Comparison of ENCODE assay signal across 8 cellular contexts in the genomic region with DNA sequence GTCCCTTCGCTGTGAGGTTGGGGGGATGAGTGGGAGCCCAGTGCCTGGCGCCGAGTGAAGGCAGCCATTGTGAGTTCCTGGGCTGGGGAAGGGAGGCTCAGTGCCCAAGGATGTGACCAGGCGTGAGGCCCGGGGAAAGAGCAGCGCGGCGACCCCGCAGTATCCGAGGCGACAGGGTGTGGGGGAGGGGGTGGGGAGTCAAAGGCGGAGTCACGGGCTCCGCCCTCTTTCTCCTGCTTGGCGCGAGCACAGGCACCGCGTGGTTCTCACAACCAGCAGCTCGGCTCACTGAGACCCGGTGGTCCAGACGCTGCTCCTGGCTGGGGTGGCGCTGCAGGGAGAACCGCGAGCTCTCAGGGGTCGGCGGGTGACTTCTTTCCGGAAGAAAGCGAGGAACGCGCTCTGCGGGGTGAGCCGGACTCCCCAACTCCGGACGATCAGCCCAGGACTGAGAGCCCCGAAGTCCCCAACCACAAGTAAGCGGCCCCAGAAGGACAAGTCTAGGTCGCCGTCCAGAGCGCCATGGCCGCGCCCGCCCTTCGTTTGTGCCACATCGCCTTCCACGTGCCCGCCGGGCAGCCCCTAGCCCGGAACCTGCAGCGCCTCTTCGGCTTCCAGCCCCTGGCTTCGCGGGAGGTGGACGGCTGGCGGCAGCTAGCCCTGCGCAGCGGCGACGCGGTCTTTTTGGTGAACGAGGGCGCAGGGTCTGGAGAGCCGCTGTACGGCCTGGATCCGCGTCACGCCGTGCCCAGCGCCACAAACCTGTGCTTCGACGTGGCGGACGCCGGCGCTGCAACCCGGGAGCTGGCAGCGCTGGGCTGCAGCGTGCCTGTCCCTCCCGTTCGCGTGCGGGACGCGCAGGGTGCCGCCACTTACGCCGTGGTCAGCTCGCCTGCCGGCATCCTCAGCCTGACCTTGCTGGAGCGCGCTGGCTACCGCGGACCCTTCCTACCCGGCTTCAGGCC. TPM values are rescaled to one million over a fixed set of nuclear protein-coding genes. Genes with fewer than 3 reads are reported as not detected.
DNase-seq lines count a peak whose midpoint lies in the region; ATAC-seq and TF ChIP-seq lines count a peak whose summit lies in the region.

TSS of gene HPDL (plus strand) at position 269 of the 965 bp plus-strand sequence. CDS start at position 523, 254 bp downstream.

- H3K4me3 Mint-ChIP-seq in HFFc6: peak within 1 kb of the TSS; percentile 84

- no peaks in the 10 kb centered on the region for H4K20me1 ChIP-seq in PC-9 (ENCODE audit: insufficient read depth)

- H3K27me3 ChIP-seq in PC-9 (ENCODE audit: insufficient read depth, low read depth) (no peaks in the 10 kb centered on the region), thymus (ENCODE audit: control insufficient read depth, insufficient read depth) (no peaks in the 10 kb centered on the region)

- 0 out of 2 replicates have a peak, but pooled peaks cover 2% of the 10 kb centered on the region for H3K27me3 Mint-ChIP-seq in HFFc6 (ENCODE audit: insufficient read depth)

- H3K36me3 ChIP-seq in PC-9 (ENCODE audit: low read depth) (0 out of 2 replicates have a peak, but pooled peaks cover 9% of the 10 kb centered on the region), thymus (ENCODE audit: control insufficient read depth, insufficient read depth) (peaks cover 15% of the 10 kb centered on the region)

- WGBS in thymus: 14% methylated on average over 93 of the region's 93 CpGs

- H3K4me1 ChIP-seq in PC-9 (replicated peaks; ENCODE audit: insufficient read depth) (peaks cover 41% of the 10 kb centered on the region), thymus (ENCODE audit: control insufficient read depth, insufficient read depth, low read length) (peaks cover 4% of the 10 kb centered on the region)

- peak within 1 kb of the TSS; percentile 96 for H3K4me2 ChIP-seq in PC-9

- peak within 1 kb of the TSS; percentile 91 for H2AFZ ChIP-seq in PC-9

- ATAC-seq in omental fat pad (ENCODE audit: low FRiP score) (peak; percentile 85), HG03571 (IDR thresholded peaks at IDR 0.05; ENCODE audit: unreplicated experiment) (no peak)

- BruUV-seq in PC-9 (replicated peaks; lab: Mats Ljungman, UMichigan): TSS peak; percentile 55

- H3K27ac Mint-ChIP-seq in HFFc6: no peak within 1 kb of the TSS

- POLR2A ChIA-PET in PC-9 (lab: Charles Lee; ENCODE audit: unreplicated experiment): interaction anchor here (0.6 to 1.3 kb wide), 4 partner anchors 13 to 166 kb away, joined by 4 to 21 read pairs (median 8); no protein-coding TSS in a partner anchor

- DNase-seq in DMS 273 (lab: John Stamatoyannopoulos, UW; ENCODE audit: unreplicated experiment): peak; percentile 83
- no peak for DNase-seq in HFFc6
- DNase-seq in PC-9: peak in 1 of 2 experiments; percentile 47
- peak; percentile 47 for DNase-seq in activated gamma-delta T cell treated with anti-CD3 and anti-CD28 coated beads, Interleukin-2, amount 50 U/mL, for 16 hours (ENCODE audit: low read depth)
- peak; percentile 83 for DNase-seq in globus pallidus (ENCODE audit: low spot score)
- no peak for DNase-seq in omental fat pad (ENCODE audit: low spot score)

- H3K36me3 Mint-ChIP-seq in HFFc6 (ENCODE audit: low read depth): no peaks in the 10 kb centered on the region

- H3K27ac ChIP-seq in PC-9: peak within 1 kb of the TSS; percentile 77
- H3K27ac ChIP-seq in thymus (ENCODE audit: low read depth): no peak within 1 kb of the TSS

- H3F3A ChIP-seq in PC-9 (ENCODE audit: insufficient read depth, low read depth): peaks cover 34% of the 10 kb centered on the region

- H3K9me3 ChIP-seq in PC-9 (ENCODE audit: insufficient read depth, low read depth): no peaks in the 10 kb centered on the region
- no peaks in the 10 kb centered on the region for H3K9me3 ChIP-seq in thymus (ENCODE audit: control insufficient read depth)

- TF ChIP-seq CTCF in HFFc6 (IDR thresholded peaks at IDR 0.05) (no peak), PC-9 (conservative IDR thresholded peaks at IDR 0.05) (no peak), omental fat pad (IDR thresholded peaks at IDR 0.05) (no peak)

- no peaks in the 10 kb centered on the region for H3K9me2 ChIP-seq in PC-9 (ENCODE audit: insufficient read depth)

- no peaks in the 10 kb centered on the region for H3K9me3 Mint-ChIP-seq in HFFc6

- peaks cover 17% of the 10 kb centered on the region for H3K4me1 Mint-ChIP-seq in HFFc6 (ENCODE audit: low read depth)

- H3K79me2 ChIP-seq in PC-9 (ENCODE audit: low read depth): peaks cover 26% of the 10 kb centered on the region

- intact Hi-C loops in PC-9 (cut with micrococcal nuclease; ENCODE audit: unreplicated experiment): loop anchor here (5.0 kb wide), 1 partner anchor 855 kb away; no protein-coding TSS in a partner anchor

- CTCF ChIA-PET in PC-9 (lab: Charles Lee): interaction anchor here (0.6 to 1.2 kb wide), 3 partner anchors 13 to 598 kb away, joined by 3 to 5 read pairs (median 3); partner anchors contain the start of gene TOE1

- H3K4me3 ChIP-seq in PC-9 (peak within 1 kb of the TSS; percentile 85), thymus (ENCODE audit: low read length) (peak within 1 kb of the TSS; percentile 61)

RNA-seq across cellular contexts. Expression of gene HPDL, which starts in this region (rescaled TPM):
- under 1 TPM; 0.36 to 0.80 (median 0.58) TPM for total RNA-seq in HFFc6 (2021; fragmentation: NEBNext Ultra II Directional; extraction: Animal tissue kit (Norgen Biotek cat#: 25700))
- total RNA-seq in PC-9 (2021): 10.4 and 12.7 TPM in 2 replicates
- 1 to 10 TPM in 1 of 4 donors, not detected in 3; 2.0 TPM for total RNA-seq in omental fat pad
- polyA plus RNA-seq in thymus: 0.91 TPM

Comparison
In these comparisons a context has a peak if more than half of its experiments do, and no peak if none do; other contexts are left out.
1. DNase-seq: peak in DMS 273 (single experiment), activated gamma-delta T cell treated with anti-CD3 and anti-CD28 coated beads, Interleukin-2, amount 50 U/mL, for 16 hours (single experiment) and globus pallidus (single experiment); none in HFFc6 (single experiment) and omental fat pad (single experiment).